1 cellular context compared by ENCODE assay signal in the genomic region with DNA sequence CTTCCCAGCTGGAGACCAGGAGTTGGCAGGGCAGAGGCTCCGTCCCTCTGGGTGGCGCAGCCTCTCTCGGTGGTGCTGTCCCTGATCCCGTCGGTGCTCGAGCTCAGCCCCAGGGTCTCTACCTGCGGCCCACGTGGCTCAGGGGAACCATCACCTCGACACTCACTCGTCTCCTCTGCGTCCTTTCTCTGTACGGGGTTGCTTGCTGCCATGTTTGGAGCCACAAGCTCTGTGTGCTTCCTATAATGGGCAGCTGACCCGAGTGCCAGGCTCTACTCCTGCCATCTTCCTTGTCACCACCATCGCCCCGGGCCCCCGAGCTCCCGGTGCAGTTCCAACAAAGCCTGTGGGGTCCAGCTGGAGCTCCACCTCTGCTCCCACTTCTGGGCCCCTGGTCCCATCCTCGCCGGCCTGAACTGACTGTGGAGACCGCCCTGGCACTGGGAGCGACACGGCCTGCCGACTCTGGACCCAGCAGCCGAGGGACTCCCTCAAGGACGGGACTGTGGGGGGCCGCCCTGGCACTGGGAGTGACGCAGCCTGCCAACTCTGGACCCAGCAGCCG.
TF ChIP-seq lines count a peak whose summit lies in the region.

No MANE protein-coding gene starts in this region.

TF ChIP-seq in HEK293, 187 proteins besides CTCF, POLR2A, EP300 and RAD21 (continued from another document):
- TF ChIP-seq, protein P1, sequence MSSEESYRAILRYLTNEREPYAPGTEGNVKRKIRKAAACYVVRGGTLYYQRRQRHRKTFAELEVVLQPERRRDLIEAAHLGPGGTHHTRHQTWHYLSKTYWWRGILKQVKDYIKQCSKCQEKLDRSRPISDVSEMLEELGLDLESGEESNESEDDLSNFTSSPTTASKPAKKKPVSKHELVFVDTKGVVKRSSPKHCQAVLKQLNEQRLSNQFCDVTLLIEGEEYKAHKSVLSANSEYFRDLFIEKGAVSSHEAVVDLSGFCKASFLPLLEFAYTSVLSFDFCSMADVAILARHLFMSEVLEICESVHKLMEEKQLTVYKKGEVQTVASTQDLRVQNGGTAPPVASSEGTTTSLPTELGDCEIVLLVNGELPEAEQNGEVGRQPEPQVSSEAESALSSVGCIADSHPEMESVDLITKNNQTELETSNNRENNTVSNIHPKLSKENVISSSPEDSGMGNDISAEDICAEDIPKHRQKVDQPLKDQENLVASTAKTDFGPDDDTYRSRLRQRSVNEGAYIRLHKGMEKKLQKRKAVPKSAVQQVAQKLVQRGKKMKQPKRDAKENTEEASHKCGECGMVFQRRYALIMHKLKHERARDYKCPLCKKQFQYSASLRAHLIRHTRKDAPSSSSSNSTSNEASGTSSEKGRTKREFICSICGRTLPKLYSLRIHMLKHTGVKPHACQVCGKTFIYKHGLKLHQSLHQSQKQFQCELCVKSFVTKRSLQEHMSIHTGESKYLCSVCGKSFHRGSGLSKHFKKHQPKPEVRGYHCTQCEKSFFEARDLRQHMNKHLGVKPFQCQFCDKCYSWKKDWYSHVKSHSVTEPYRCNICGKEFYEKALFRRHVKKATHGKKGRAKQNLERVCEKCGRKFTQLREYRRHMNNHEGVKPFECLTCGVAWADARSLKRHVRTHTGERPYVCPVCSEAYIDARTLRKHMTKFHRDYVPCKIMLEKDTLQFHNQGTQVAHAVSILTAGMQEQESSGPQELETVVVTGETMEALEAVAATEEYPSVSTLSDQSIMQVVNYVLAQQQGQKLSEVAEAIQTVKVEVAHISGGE (tag by site-specific recombination; conservative IDR thresholded peaks at IDR 0.05; ENCODE audit: low read depth) = no peak
- no peak for TF ChIP-seq PRDM1 (tag by site-specific recombination; IDR thresholded peaks at IDR 0.05)
- TF ChIP-seq ZNF510 (tag by site-specific recombination; IDR thresholded peaks at IDR 0.05; ENCODE audit: insufficient replicate concordance) = no peak
- TF ChIP-seq ZNF560 (tag by site-specific recombination; IDR thresholded peaks at IDR 0.05; ENCODE audit: borderline replicate concordance) = no peak
- TF ChIP-seq, protein P2, sequence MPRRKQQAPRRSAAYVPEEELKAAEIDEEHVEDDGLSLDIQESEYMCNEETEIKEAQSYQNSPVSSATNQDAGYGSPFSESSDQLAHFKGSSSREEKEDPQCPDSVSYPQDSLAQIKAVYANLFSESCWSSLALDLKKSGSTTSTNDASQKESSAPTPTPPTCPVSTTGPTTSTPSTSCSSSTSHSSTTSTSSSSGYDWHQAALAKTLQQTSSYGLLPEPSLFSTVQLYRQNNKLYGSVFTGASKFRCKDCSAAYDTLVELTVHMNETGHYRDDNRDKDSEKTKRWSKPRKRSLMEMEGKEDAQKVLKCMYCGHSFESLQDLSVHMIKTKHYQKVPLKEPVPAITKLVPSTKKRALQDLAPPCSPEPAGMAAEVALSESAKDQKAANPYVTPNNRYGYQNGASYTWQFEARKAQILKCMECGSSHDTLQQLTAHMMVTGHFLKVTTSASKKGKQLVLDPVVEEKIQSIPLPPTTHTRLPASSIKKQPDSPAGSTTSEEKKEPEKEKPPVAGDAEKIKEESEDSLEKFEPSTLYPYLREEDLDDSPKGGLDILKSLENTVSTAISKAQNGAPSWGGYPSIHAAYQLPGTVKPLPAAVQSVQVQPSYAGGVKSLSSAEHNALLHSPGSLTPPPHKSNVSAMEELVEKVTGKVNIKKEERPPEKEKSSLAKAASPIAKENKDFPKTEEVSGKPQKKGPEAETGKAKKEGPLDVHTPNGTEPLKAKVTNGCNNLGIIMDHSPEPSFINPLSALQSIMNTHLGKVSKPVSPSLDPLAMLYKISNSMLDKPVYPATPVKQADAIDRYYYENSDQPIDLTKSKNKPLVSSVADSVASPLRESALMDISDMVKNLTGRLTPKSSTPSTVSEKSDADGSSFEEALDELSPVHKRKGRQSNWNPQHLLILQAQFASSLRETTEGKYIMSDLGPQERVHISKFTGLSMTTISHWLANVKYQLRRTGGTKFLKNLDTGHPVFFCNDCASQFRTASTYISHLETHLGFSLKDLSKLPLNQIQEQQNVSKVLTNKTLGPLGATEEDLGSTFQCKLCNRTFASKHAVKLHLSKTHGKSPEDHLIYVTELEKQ (tag by site-specific recombination; IDR thresholded peaks at IDR 0.05; ENCODE audit: borderline replicate concordance) = no peak
- no peak for TF ChIP-seq ZNF600 (tag by site-specific recombination; IDR thresholded peaks at IDR 0.05)
- TF ChIP-seq, protein P3, sequence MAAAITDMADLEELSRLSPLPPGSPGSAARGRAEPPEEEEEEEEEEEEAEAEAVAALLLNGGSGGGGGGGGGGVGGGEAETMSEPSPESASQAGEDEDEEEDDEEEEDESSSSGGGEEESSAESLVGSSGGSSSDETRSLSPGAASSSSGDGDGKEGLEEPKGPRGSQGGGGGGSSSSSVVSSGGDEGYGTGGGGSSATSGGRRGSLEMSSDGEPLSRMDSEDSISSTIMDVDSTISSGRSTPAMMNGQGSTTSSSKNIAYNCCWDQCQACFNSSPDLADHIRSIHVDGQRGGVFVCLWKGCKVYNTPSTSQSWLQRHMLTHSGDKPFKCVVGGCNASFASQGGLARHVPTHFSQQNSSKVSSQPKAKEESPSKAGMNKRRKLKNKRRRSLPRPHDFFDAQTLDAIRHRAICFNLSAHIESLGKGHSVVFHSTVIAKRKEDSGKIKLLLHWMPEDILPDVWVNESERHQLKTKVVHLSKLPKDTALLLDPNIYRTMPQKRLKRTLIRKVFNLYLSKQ (tag by site-specific recombination; IDR thresholded peaks at IDR 0.05; ENCODE audit: borderline replicate concordance) = no peak
- no peak for TF ChIP-seq ZNF184 (tag by site-specific recombination; IDR thresholded peaks at IDR 0.05)
- TF ChIP-seq SP3 (tag by site-specific recombination; IDR thresholded peaks at IDR 0.05) = no peak
- no peak for TF ChIP-seq ZNF350 (tag by site-specific recombination; IDR thresholded peaks at IDR 0.05)
- no peak for TF ChIP-seq ZNF341 (tag by site-specific recombination; IDR thresholded peaks at IDR 0.05; ENCODE audit: low read depth)
- TF ChIP-seq ZNF777 (tag by site-specific recombination; IDR thresholded peaks at IDR 0.05; ENCODE audit: borderline replicate concordance) = no peak
- TF ChIP-seq ZNF791 (tag by site-specific recombination; IDR thresholded peaks at IDR 0.05) = no peak
- no peak for TF ChIP-seq ZFHX2 (tag by site-specific recombination; conservative IDR thresholded peaks at IDR 0.05)
- TF ChIP-seq, protein P4, sequence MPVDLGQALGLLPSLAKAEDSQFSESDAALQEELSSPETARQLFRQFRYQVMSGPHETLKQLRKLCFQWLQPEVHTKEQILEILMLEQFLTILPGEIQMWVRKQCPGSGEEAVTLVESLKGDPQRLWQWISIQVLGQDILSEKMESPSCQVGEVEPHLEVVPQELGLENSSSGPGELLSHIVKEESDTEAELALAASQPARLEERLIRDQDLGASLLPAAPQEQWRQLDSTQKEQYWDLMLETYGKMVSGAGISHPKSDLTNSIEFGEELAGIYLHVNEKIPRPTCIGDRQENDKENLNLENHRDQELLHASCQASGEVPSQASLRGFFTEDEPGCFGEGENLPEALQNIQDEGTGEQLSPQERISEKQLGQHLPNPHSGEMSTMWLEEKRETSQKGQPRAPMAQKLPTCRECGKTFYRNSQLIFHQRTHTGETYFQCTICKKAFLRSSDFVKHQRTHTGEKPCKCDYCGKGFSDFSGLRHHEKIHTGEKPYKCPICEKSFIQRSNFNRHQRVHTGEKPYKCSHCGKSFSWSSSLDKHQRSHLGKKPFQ (tag by site-specific recombination; IDR thresholded peaks at IDR 0.05) = no peak
